28 cellular contexts compared by ENCODE assay signal in genomic region chr15:88756926-88757325, GRCh38. TPM values are rescaled to one million over a fixed set of nuclear protein-coding genes. Genes with fewer than 3 reads are reported as not detected.
"Had no signal": no experiment of that assay in that cellular context is flagged by ENCODE, and none has a peak within 500 bp of the region (broad histone marks: within the 10 kb centered on the region; RNA-seq: fewer than 3 reads in every experiment).

No MANE protein-coding gene starts in this region.

- H3K36me3 ChIP-seq: neural progenitor cell, pancreas, right lobe of liver, sigmoid colon, stomach, thoracic aorta, thyroid gland, tibial nerve, upper lobe of left lung, vagina had no signal

- H3K9ac ChIP-seq: neural progenitor cell had no signal

- H3K36me3 Mint-ChIP-seq: naive thymus-derived CD4-positive, alpha-beta T cell; natural killer cell; neural progenitor cell; stimulated activated effector memory CD8-positive, alpha-beta T cell treated with anti-CD3 and anti-CD28 coated beads, Interleukin-12 subunit alpha, Interleukin-12 subunit beta, amount 100 ng/mL, for 72 hours had no signal

- H3K4me3 Mint-ChIP-seq: naive thymus-derived CD4-positive, alpha-beta T cell; natural killer cell; nephron; neural progenitor cell; stimulated activated effector memory CD8-positive, alpha-beta T cell treated with anti-CD3 and anti-CD28 coated beads, Interleukin-12 subunit alpha, Interleukin-12 subunit beta, amount 100 ng/mL, for 72 hours; stimulated activated naive B cell treated with anti-CD40 and anti-IgM and Interleukin-4, amounts not matched to agents 10 μg/mL and 1 μg/mL and 100 μg/mL, for 72 hours had no signal

- FAIRE-seq: pancreas, small intestine, urothelium cell line had no signal

- H3K4me2 ChIP-seq: neural progenitor cell had no signal

- H3K4me3 ChIP-seq: neural progenitor cell, pancreas, psoas muscle, right lobe of liver, sigmoid colon, stomach, thoracic aorta, thyroid gland, tibial nerve, upper lobe of left lung, vagina had no signal

- ATAC-seq: naive thymus-derived CD4-positive, alpha-beta T cell; natural killer cell; pancreas; psoas muscle; right cardiac atrium; right lobe of liver; stimulated activated effector memory CD8-positive, alpha-beta T cell treated with anti-CD3 and anti-CD28 coated beads, Interleukin-12 subunit alpha, Interleukin-12 subunit beta, amount 100 ng/mL, for 72 hours; stimulated activated naive B cell treated with anti-CD40 and anti-IgM and Interleukin-4, amounts not matched to agents 10 μg/mL and 1 μg/mL and 100 μg/mL, for 72 hours had no signal

- H3K9me3 Mint-ChIP-seq: natural killer cell; neural progenitor cell; stimulated activated effector memory CD8-positive, alpha-beta T cell treated with anti-CD3 and anti-CD28 coated beads, Interleukin-12 subunit alpha, Interleukin-12 subunit beta, amount 100 ng/mL, for 72 hours had no signal

- H3K27ac Mint-ChIP-seq: naive thymus-derived CD4-positive, alpha-beta T cell; natural killer cell; nephron; neural progenitor cell; progenitor cell of endocrine pancreas; stimulated activated effector memory CD8-positive, alpha-beta T cell treated with anti-CD3 and anti-CD28 coated beads, Interleukin-12 subunit alpha, Interleukin-12 subunit beta, amount 100 ng/mL, for 72 hours; stimulated activated naive B cell treated with anti-CD40 and anti-IgM and Interleukin-4, amounts not matched to agents 10 μg/mL and 1 μg/mL and 100 μg/mL, for 72 hours had no signal

- H3K9me3 ChIP-seq: pancreas, psoas muscle, right lobe of liver, sigmoid colon, thoracic aorta, thyroid gland, upper lobe of left lung, vagina had no signal

- H2AFZ ChIP-seq: neural progenitor cell had no signal

- DNase-seq: naive thymus-derived CD4-positive, alpha-beta T cell; natural killer cell; occipital lobe; pancreas; psoas muscle; right cardiac atrium; right lobe of liver; sigmoid colon; small intestine; stimulated activated CD4-positive, alpha-beta T cell treated with anti-CD3 and anti-CD28 coated beads, Interleukin-15, amount 100 ng/mL, for 24 hours; stimulated activated CD4-positive, alpha-beta T cell treated with anti-CD3 and anti-CD28 coated beads, Interleukin-2, amount 100 ng/mL, for 24 hours; stimulated activated CD4-positive, alpha-beta T cell treated with anti-CD3 and anti-CD28 coated beads, Interleukin-2, amount 100 ng/mL, for 48 hours; stimulated activated CD4-positive, alpha-beta T cell treated with anti-CD3 and anti-CD28 coated beads, Interleukin-4, amount 100 ng/mL, for 24 hours; stimulated activated naive B cell treated with anti-CD40 and anti-IgM and Interleukin-4, amounts not matched to agents 10 μg/mL and 1 μg/mL and 100 μg/mL, for 72 hours; stimulated activated naive CD4-positive, alpha-beta T cell treated with Interleukin-2 at 50 U/mL for 16 hours; stomach; thyroid gland; trophoblast cell; upper lobe of left lung had no signal

- H3K27me3 ChIP-seq: pancreas, right lobe of liver, sigmoid colon, thyroid gland, tibial nerve, upper lobe of left lung, vagina had no signal

- H3K4me1 ChIP-seq: neural progenitor cell, pancreas, psoas muscle, right lobe of liver, sigmoid colon, stomach, thyroid gland, tibial nerve, upper lobe of left lung, vagina had no signal

- H3K4me1 Mint-ChIP-seq: naive thymus-derived CD4-positive, alpha-beta T cell; natural killer cell; neural progenitor cell; stimulated activated effector memory CD8-positive, alpha-beta T cell treated with anti-CD3 and anti-CD28 coated beads, Interleukin-12 subunit alpha, Interleukin-12 subunit beta, amount 100 ng/mL, for 72 hours had no signal

- H3K27ac ChIP-seq: neural progenitor cell, pancreas, psoas muscle, right lobe of liver, sigmoid colon, stomach, thoracic aorta, thyroid gland, tibial nerve, upper lobe of left lung, vagina had no signal

RNA-seq across cellular contexts. Expression of gene ACAN, which starts 46.3 kb away (rescaled TPM):
- total RNA-seq: naive thymus-derived CD4-positive, alpha-beta T cell; natural killer cell; subcutaneous adipose tissue had no signal
